ENCODE assay signal across 2 cellular contexts in the genomic region with DNA sequence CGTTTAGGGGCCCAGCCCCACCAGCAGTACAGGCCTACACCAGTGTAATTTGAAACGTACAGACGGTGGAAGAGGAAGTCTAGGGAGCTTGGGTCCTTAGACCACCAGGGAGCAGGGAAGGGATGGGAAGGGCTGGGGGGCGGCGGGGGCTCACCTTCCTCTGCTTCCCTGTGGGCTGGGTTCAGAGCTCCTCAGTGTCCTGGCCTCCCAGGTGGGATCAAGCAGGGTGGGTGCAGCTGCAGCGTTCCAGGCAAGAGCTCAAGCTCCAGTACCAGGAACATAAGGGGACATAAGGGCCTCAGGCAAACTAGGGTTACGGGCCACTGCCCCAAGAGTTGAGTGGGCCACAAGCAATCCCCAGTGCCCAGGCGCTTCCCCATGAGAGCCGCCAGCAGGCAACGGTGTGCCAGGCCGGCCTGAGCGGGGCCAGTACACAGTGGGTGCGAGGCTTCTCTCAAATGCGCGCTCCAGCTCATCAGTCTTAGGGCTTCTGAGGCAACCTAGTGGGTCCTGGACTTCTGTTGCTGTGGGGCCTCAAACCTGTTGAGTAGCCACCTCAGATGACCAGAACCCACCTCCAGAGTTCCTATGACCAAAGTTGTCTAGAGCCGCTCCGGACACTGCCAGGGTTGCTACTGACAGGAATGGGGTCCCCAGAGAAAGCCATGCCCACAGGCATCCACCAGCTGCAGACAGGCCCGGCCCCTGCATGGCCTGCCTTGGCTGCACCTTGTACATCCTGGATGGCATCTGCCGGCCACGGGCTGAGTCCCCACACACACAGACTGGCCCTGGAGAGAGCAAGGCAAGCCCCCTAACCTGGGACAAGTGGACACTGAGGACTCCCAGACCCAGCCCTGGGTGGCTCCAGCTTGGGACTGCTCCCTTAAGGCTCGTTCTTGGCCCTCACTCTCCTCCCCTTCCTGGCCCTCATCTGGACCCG.
TF ChIP-seq lines count a peak whose summit lies in the region.

No MANE protein-coding gene starts in this region.

TF ChIP-seq in K562, 482 proteins besides CTCF, POLR2A, EP300 and RAD21:
- TF ChIP-seq SPI1 (IDR thresholded peaks at IDR 0.05; ENCODE audit: borderline replicate concordance, low read depth, low read length) (0 out of 2 replicates have a peak, but pooled peaks have one; percentile 1), NFE2 (IDR thresholded peaks at IDR 0.05; ENCODE audit: low read depth) (no peak), MTA1 (IDR thresholded peaks at IDR 0.05; ENCODE audit: borderline replicate concordance) (no peak), POLR2G (IDR thresholded peaks at IDR 0.05; ENCODE audit: low read depth, low read length) (0 out of 2 replicates have a peak, but pooled peaks have one; percentile 2)
- TF ChIP-seq, protein P1, sequence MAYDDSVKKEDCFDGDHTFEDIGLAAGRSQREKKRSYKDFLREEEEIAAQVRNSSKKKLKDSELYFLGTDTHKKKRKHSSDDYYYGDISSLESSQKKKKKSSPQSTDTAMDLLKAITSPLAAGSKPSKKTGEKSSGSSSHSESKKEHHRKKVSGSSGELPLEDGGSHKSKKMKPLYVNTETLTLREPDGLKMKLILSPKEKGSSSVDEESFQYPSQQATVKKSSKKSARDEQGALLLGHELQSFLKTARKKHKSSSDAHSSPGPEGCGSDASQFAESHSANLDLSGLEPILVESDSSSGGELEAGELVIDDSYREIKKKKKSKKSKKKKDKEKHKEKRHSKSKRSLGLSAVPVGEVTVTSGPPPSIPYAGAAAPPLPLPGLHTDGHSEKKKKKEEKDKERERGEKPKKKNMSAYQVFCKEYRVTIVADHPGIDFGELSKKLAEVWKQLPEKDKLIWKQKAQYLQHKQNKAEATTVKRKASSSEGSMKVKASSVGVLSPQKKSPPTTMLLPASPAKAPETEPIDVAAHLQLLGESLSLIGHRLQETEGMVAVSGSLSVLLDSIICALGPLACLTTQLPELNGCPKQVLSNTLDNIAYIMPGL (CRISPR knock-in tag; IDR thresholded peaks at IDR 0.05), result no peak

TF ChIP-seq in SK-N-SH treated with all-trans-retinoic acid at 6 μM for 48 hours, 23 proteins besides CTCF, POLR2A, EP300 and RAD21:
- TF ChIP-seq PPARA (CRISPR knock-in tag; IDR thresholded peaks at IDR 0.05; ENCODE audit: borderline replicate concordance), result no peak
TF ChIP-seq in SK-N-SH treated with all-trans-retinoic acid at 6 μM for 48 hours: peak in this region for 0.
